ENCODE assay signal across 9 cellular contexts in genomic region chr4:47484169-47484568, GRCh38. TPM values are rescaled to one million over a fixed set of nuclear protein-coding genes. Genes with fewer than 3 reads are reported as not detected.
DNase-seq lines count a peak whose midpoint lies in the region; ATAC-seq and TF ChIP-seq lines count a peak whose summit lies in the region.
"Had no signal": no experiment of that assay in that cellular context is flagged by ENCODE, and none has a peak within 500 bp of the region (broad histone marks: within the 10 kb centered on the region; RNA-seq: fewer than 3 reads in every experiment).

No MANE protein-coding gene starts in this region.

- no peak for TF ChIP-seq CTCF in colonic mucosa (IDR thresholded peaks at IDR 0.05)

- H3K4me3 ChIP-seq in colonic mucosa: no peak overlapping the region

- no peaks in the 10 kb centered on the region for H3K27me3 Mint-ChIP-seq in dendritic cell treated with granulocyte-macrophage colony-stimulating factor and Interleukin-4, amounts not matched to agents 40 ng/mL and 50 ng/mL, for 4 days

- H3K4me1 ChIP-seq in colonic mucosa: no peaks in the 10 kb centered on the region

- peak overlapping the region; percentile 13 for H3K4me3 Mint-ChIP-seq in dendritic cell treated with granulocyte-macrophage colony-stimulating factor and Interleukin-4, amounts not matched to agents 40 ng/mL and 50 ng/mL, for 4 days
- peak overlapping the region; percentile 86 for H3K4me3 Mint-ChIP-seq in stimulated activated effector memory CD8-positive, alpha-beta T cell treated with anti-CD3 and anti-CD28 coated beads, Interleukin-12 subunit alpha, Interleukin-12 subunit beta, amount 100 ng/mL, for 72 hours

- H3K36me3 Mint-ChIP-seq in dendritic cell treated with granulocyte-macrophage colony-stimulating factor and Interleukin-4, amounts not matched to agents 40 ng/mL and 50 ng/mL, for 4 days (ENCODE audit: low read depth): peaks cover 9% of the 10 kb centered on the region
- no peaks in the 10 kb centered on the region for H3K36me3 Mint-ChIP-seq in stimulated activated effector memory CD8-positive, alpha-beta T cell treated with anti-CD3 and anti-CD28 coated beads, Interleukin-12 subunit alpha, Interleukin-12 subunit beta, amount 100 ng/mL, for 72 hours

- peak; percentile 28 for ATAC-seq in GM21381 (IDR thresholded peaks at IDR 0.05; ENCODE audit: unreplicated experiment)
- ATAC-seq in stimulated activated effector memory CD8-positive, alpha-beta T cell treated with anti-CD3 and anti-CD28 coated beads, Interleukin-12 subunit alpha, Interleukin-12 subunit beta, amount 100 ng/mL, for 72 hours: no peak

- intact Hi-C loops in dendritic cell treated with granulocyte-macrophage colony-stimulating factor and Interleukin-4, amounts not matched to agents 40 ng/mL and 50 ng/mL, for 4 days (cut with micrococcal nuclease): loop anchor here (5.0 kb wide), 1 partner anchor 858 kb away; the partner anchor contains the start of gene SLAIN2
- intact Hi-C loops in colonic mucosa (cut with DNase I): no loop called here

- H3K9ac ChIP-seq in colonic mucosa (ENCODE audit: low read depth in 2 of 2, low read length in 2 of 2): no peak overlapping the region

- H3K4me1 Mint-ChIP-seq in dendritic cell treated with granulocyte-macrophage colony-stimulating factor and Interleukin-4, amounts not matched to agents 40 ng/mL and 50 ng/mL, for 4 days (ENCODE audit: low read depth): peaks cover 18% of the 10 kb centered on the region
- H3K4me1 Mint-ChIP-seq in stimulated activated effector memory CD8-positive, alpha-beta T cell treated with anti-CD3 and anti-CD28 coated beads, Interleukin-12 subunit alpha, Interleukin-12 subunit beta, amount 100 ng/mL, for 72 hours: peaks cover 13% of the 10 kb centered on the region

- no peaks in the 10 kb centered on the region for H3K27me3 ChIP-seq in colonic mucosa

- no peaks in the 10 kb centered on the region for H3K36me3 ChIP-seq in colonic mucosa

- DNase-seq in HPDE6-E6E7 (ENCODE audit: extremely low spot score) (peak; percentile 32), colonic mucosa (no peak), DMS53 (lab: John Stamatoyannopoulos, UW) (no peak)
- DNase-seq in stimulated activated effector memory CD8-positive, alpha-beta T cell treated with anti-CD3 and anti-CD28 coated beads, Interleukin-12 subunit alpha, Interleukin-12 subunit beta, amount 100 ng/mL, for 72 hours (ENCODE audit: low spot score in 2 of 2): no peak
- DNase-seq in effector CD4-positive, alpha-beta T cell: no peak
- DNase-seq: Right ventricle myocardium superior; stimulated activated CD4-positive, alpha-beta T cell treated with anti-CD3 and anti-CD28 coated beads, Interleukin-12 subunit alpha, Interleukin-12 subunit beta, amount 100 ng/mL, for 4 hours had no signal

- H3K9me3 ChIP-seq in colonic mucosa: no peaks in the 10 kb centered on the region

- peak overlapping the region; percentile 100 for H3K27ac Mint-ChIP-seq in dendritic cell treated with granulocyte-macrophage colony-stimulating factor and Interleukin-4, amounts not matched to agents 40 ng/mL and 50 ng/mL, for 4 days
- H3K27ac Mint-ChIP-seq in stimulated activated effector memory CD8-positive, alpha-beta T cell treated with anti-CD3 and anti-CD28 coated beads, Interleukin-12 subunit alpha, Interleukin-12 subunit beta, amount 100 ng/mL, for 72 hours: peak overlapping the region; percentile 89

- no peak overlapping the region for H3K27ac ChIP-seq in colonic mucosa

- no peaks in the 10 kb centered on the region for H3K9me3 Mint-ChIP-seq in dendritic cell treated with granulocyte-macrophage colony-stimulating factor and Interleukin-4, amounts not matched to agents 40 ng/mL and 50 ng/mL, for 4 days
- no peaks in the 10 kb centered on the region for H3K9me3 Mint-ChIP-seq in stimulated activated effector memory CD8-positive, alpha-beta T cell treated with anti-CD3 and anti-CD28 coated beads, Interleukin-12 subunit alpha, Interleukin-12 subunit beta, amount 100 ng/mL, for 72 hours

RNA-seq across cellular contexts. Expression of gene ATP10D, which starts 0.9 kb away (rescaled TPM):
- total RNA-seq in colonic mucosa: 10 to 100 TPM in 1 of 2 donors, 1 to 10 TPM in 1; 8.6 to 11.3 TPM

RNA-seq across cellular contexts. Expression of gene COMMD8, which starts 20.7 kb away (rescaled TPM):
- 10 to 100 TPM; 18.6 to 21.8 TPM for total RNA-seq in colonic mucosa
